28 cellular contexts compared by ENCODE assay signal in genomic region chr1:227399152-227399730, GRCh38.
"Had no signal": no experiment of that assay in that cellular context is flagged by ENCODE, and none has a peak within 500 bp of the region (broad histone marks: within the 10 kb centered on the region; RNA-seq: fewer than 3 reads in every experiment).

No MANE protein-coding gene starts in this region.

- H3K27me3 ChIP-seq: left lung, pancreas, stomach, testis, thyroid gland, transverse colon, upper lobe of left lung had no signal

- H3K4me3 ChIP-seq: left lung, lower lobe of right lung, pancreas, prostate gland, skin epidermis, stomach, testis, thyroid gland, transverse colon, upper lobe of left lung had no signal

- ATAC-seq: left colon; left lung; lower lobe of right lung; naive thymus-derived CD8-positive, alpha-beta T cell; pancreas; right cardiac atrium; sciatic nerve; stimulated activated naive B cell treated with anti-CD40 and anti-IgM and Interleukin-4, amounts not matched to agents 10 μg/mL and 1 μg/mL and 100 μg/mL, for 72 hours; stimulated activated naive CD8-positive, alpha-beta T cell treated with anti-CD3 and anti-CD28 coated beads, Interleukin-15, Interleukin-2, amounts not matched to agents 100 U/mL and 50 U/mL, for 24 hours had no signal

- H3K4me1 ChIP-seq: lower lobe of right lung, pancreas, prostate gland, stomach, testis, thyroid gland, transverse colon, upper lobe of left lung had no signal

- FAIRE-seq: keratinocyte, pancreas had no signal

- DNase-seq: hippocampal formation; kidney glomerular epithelial cell; left colon; left lung; lower lobe of right lung; mammary epithelial cell; mesenchymal stem cell; naive thymus-derived CD8-positive, alpha-beta T cell; nucleus accumbens; pancreas; posterior cingulate gyrus; retina; right cardiac atrium; stimulated activated CD4-positive, alpha-beta T cell treated with anti-CD3 and anti-CD28 coated beads, Interleukin-12 subunit alpha, Interleukin-12 subunit beta, amount 100 ng/mL, for 4 hours; stimulated activated CD4-positive, alpha-beta T cell treated with anti-CD3 and anti-CD28 coated beads, Interleukin-15, amount 100 ng/mL, for 24 hours; stimulated activated CD4-positive, alpha-beta T cell treated with anti-CD3 and anti-CD28 coated beads, Interleukin-2, amount 100 ng/mL, for 24 hours; stimulated activated CD4-positive, alpha-beta T cell treated with anti-CD3 and anti-CD28 coated beads, Interleukin-4, amount 100 ng/mL, for 1 hour; stimulated activated naive B cell treated with anti-CD40 and anti-IgM and Interleukin-4, amounts not matched to agents 10 μg/mL and 1 μg/mL and 100 μg/mL, for 72 hours; stimulated activated naive CD8-positive, alpha-beta T cell treated with anti-CD3 and anti-CD28 coated beads, Interleukin-15, Interleukin-2, amounts not matched to agents 100 U/mL and 50 U/mL, for 24 hours; stomach; testis; thyroid gland; transverse colon; upper lobe of left lung had no signal

- H3K36me3 ChIP-seq: left lung, lower lobe of right lung, pancreas, prostate gland, stomach, thyroid gland, transverse colon, upper lobe of left lung had no signal

- H3K9me3 ChIP-seq: left lung, lower lobe of right lung, pancreas, prostate gland, stomach, testis, thyroid gland, transverse colon, upper lobe of left lung had no signal

- H3K27ac ChIP-seq: left lung, lower lobe of right lung, pancreas, prostate gland, skin epidermis, stomach, testis, thyroid gland, transverse colon, upper lobe of left lung had no signal
